In the genomic region with DNA sequence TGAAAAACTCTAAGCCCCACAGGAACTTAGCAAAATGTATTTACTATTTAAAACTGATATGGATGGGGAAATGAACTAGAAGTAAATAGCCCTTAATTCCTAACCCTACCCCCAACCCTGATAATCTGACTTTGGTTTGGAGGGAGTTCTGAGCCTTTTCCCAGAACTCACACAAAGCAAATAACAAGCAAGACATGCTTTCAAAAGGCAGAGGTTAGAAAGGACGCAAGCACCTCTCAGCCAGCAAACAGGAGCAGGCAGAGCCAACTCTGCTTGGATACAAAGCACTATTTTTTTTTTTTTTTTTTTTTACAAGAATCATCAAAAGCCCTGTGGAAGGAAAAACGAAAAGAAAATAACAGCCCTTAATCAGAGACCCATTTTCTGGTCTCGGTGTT, we compare ENCODE assay signal across 1 cellular context.
TF ChIP-seq lines count a peak whose summit lies in the region.

No MANE protein-coding gene starts in this region.

TF ChIP-seq in HepG2, 621 proteins besides CTCF, POLR2A, EP300 and RAD21 (continued from another document):
- TF ChIP-seq, protein P1, sequence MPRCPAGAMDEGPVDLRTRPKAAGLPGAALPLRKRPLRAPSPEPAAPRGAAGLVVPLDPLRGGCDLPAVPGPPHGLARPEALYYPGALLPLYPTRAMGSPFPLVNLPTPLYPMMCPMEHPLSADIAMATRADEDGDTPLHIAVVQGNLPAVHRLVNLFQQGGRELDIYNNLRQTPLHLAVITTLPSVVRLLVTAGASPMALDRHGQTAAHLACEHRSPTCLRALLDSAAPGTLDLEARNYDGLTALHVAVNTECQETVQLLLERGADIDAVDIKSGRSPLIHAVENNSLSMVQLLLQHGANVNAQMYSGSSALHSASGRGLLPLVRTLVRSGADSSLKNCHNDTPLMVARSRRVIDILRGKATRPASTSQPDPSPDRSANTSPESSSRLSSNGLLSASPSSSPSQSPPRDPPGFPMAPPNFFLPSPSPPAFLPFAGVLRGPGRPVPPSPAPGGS (CRISPR knock-in tag; IDR thresholded peaks at IDR 0.05): no peak
